17 cellular contexts compared by ENCODE assay signal in genomic region chr11:114209904-114210303, GRCh38.
DNase-seq lines count a peak whose midpoint lies in the region; ATAC-seq and TF ChIP-seq lines count a peak whose summit lies in the region.
"Had no signal": no experiment of that assay in that cellular context is flagged by ENCODE, and none has a peak within 500 bp of the region (broad histone marks: within the 10 kb centered on the region; RNA-seq: fewer than 3 reads in every experiment).

No MANE protein-coding gene starts in this region.

- no peaks in the 10 kb centered on the region for H3K9me3 ChIP-seq in HUES64 (ENCODE audit: insufficient read depth, low read depth, low read length)
- H3K9me3 ChIP-seq: breast epithelium had no signal

- peak overlapping the region; percentile 22 to 82 (median 63) for H3K27ac Mint-ChIP-seq in nephron
- H3K27ac Mint-ChIP-seq: activated naive CD4-positive, alpha-beta T cell treated with anti-CD3 and anti-CD28 coated beads, Interleukin-2, amount 50 U/mL, for 24 hours had no signal

- DNase-seq in epithelial cell of proximal tubule (ENCODE audit: low read depth) (peak; percentile 71), NCI-H774 (lab: John Stamatoyannopoulos, UW) (no peak), MV-4-11 (lab: John Stamatoyannopoulos, UW) (no peak), A172 (ENCODE audit: low spot score) (no peak)
- DNase-seq: COR-L47; effector CD4-positive, alpha-beta T cell; GF-D8; GOT3; left cardiac atrium; NCI-H1436 treated with DMSO at 0.1 percent for 48 hours; SIG-M5 had no signal

- H3K27me3 ChIP-seq in HUES64 (ENCODE audit: insufficient read depth, low read length), result no peaks in the 10 kb centered on the region
- H3K27me3 ChIP-seq: breast epithelium had no signal

- H3K27ac ChIP-seq in 22Rv1 (peak overlapping the region; percentile 42), HUES64 (ENCODE audit: low read depth, low read length) (peak overlapping the region; percentile 73; the same call in 1 of the 2 replicates)
- H3K27ac ChIP-seq: breast epithelium had no signal

- TF ChIP-seq CTCF in 22Rv1 (IDR thresholded peaks at IDR 0.05), result no peak
- no peak for TF ChIP-seq CTCF in epithelial cell of proximal tubule (conservative IDR thresholded peaks at IDR 0.05; ENCODE audit: low read depth, low read length)
- TF ChIP-seq CTCF in nephron (IDR thresholded peaks at IDR 0.05; ENCODE audit: unreplicated experiment in 3 of 3), result no peak

- no peak for ATAC-seq in GM18498 (IDR thresholded peaks at IDR 0.05; ENCODE audit: unreplicated experiment)
- ATAC-seq: left cardiac atrium had no signal

- H3K9ac ChIP-seq in HUES64 (ENCODE audit: low read depth, low read length), result no peak overlapping the region

- H3K4me1 ChIP-seq in HUES64 (ENCODE audit: insufficient read depth, low read length), result peaks cover 19% of the 10 kb centered on the region
- H3K4me1 ChIP-seq: breast epithelium had no signal

- H3K9me3 Mint-ChIP-seq in nephron, result no peaks in the 10 kb centered on the region
- H3K9me3 Mint-ChIP-seq: activated naive CD4-positive, alpha-beta T cell treated with anti-CD3 and anti-CD28 coated beads, Interleukin-2, amount 50 U/mL, for 24 hours had no signal

- H3K36me3 ChIP-seq in HUES64 (ENCODE audit: insufficient read depth, low read length), result no peaks in the 10 kb centered on the region
- H3K36me3 ChIP-seq: breast epithelium had no signal

- H3K4me1 Mint-ChIP-seq in nephron, result peaks cover 24% of the 10 kb centered on the region

- peak overlapping the region in 1 of 3 experiments; percentile 4 for H3K4me3 Mint-ChIP-seq in nephron
- H3K4me3 Mint-ChIP-seq: activated naive CD4-positive, alpha-beta T cell treated with anti-CD3 and anti-CD28 coated beads, Interleukin-2, amount 50 U/mL, for 24 hours had no signal

- 83% methylated on average over 8 of the region's 9 CpGs for WGBS in HUES64

- peaks cover 42% of the 10 kb centered on the region for H3K27me3 Mint-ChIP-seq in nephron (ENCODE audit: low read depth)
- H3K27me3 Mint-ChIP-seq: activated naive CD4-positive, alpha-beta T cell treated with anti-CD3 and anti-CD28 coated beads, Interleukin-2, amount 50 U/mL, for 24 hours had no signal

- H3K4me3 ChIP-seq in HUES64 (ENCODE audit: low read length) (no peak overlapping the region), epithelial cell of proximal tubule (ENCODE audit: low read depth, low read length) (no peak overlapping the region)
- H3K4me3 ChIP-seq: breast epithelium had no signal

- no peaks in the 10 kb centered on the region for H3K36me3 Mint-ChIP-seq in nephron (ENCODE audit: low read depth)
- H3K36me3 Mint-ChIP-seq: activated naive CD4-positive, alpha-beta T cell treated with anti-CD3 and anti-CD28 coated beads, Interleukin-2, amount 50 U/mL, for 24 hours had no signal
